Comparison of ENCODE assay signal across 19 cellular contexts in the genomic region with DNA sequence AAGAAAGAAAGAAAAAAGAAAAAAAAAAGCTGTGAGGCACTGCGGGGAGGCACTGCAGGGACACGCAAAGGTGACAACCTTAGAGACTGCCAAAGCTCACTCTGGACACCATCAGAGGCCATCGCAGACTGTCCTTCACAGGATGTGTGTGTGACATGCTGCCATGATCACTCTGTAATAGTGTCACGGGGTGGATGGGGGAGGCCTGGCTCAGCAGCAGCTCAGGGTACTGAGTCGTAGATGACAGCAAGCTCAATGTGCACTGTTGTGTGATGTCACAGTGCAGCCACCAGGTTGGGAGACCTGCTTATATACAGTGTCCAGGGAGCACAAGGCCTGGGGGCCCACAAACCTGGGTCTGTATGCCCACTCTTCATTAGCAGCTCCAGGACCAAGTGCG.
DNase-seq lines count a peak whose midpoint lies in the region; ATAC-seq, FAIRE-seq and TF ChIP-seq lines count a peak whose summit lies in the region.
"Had no signal": no experiment of that assay in that cellular context is flagged by ENCODE, and none has a peak within 500 bp of the region (broad histone marks: within the 10 kb centered on the region; RNA-seq: fewer than 3 reads in every experiment).

No MANE protein-coding gene starts in this region.

- no peak for TF ChIP-seq EP300 in HepG2 (IDR thresholded peaks at IDR 0.05; ENCODE audit: low read depth in 2 of 2, low read length in 2 of 2)
- TF ChIP-seq EP300 in HepG2 (CRISPR knock-in tag; IDR thresholded peaks at IDR 0.05; ENCODE audit: borderline replicate concordance): no peak

- no peak for TF ChIP-seq POLR2A in HepG2 (IDR thresholded peaks at IDR 0.05; ENCODE audit: insufficient read depth in 1 of 2, low read depth in 2 of 2, low read length in 2 of 2)
- TF ChIP-seq POLR2A in right lobe of liver (IDR thresholded peaks at IDR 0.05): no peak

- H2AFZ ChIP-seq in HepG2 (ENCODE audit: low read length) (no peak overlapping the region), neuronal stem cell (ENCODE audit: low read length) (no peak overlapping the region)

- H3K4me3 Mint-ChIP-seq in chondrocyte (ENCODE audit: unreplicated experiment): no peak overlapping the region
- H3K4me3 Mint-ChIP-seq: CD14-positive monocyte; CD8-positive, alpha-beta T cell had no signal

- no peak overlapping the region for H3K14ac ChIP-seq in neuronal stem cell (ENCODE audit: low read length)

- ATAC-seq in HepG2: no peak
- no peak for ATAC-seq in right lobe of liver
- ATAC-seq in Right ventricle myocardium superior (ENCODE audit: poor library complexity): peak; percentile 92
- no peak for ATAC-seq in HG03025 (IDR thresholded peaks at IDR 0.05; ENCODE audit: low FRiP score, unreplicated experiment)
- ATAC-seq: CD8-positive, alpha-beta T cell had no signal

- no peaks in the 10 kb centered on the region for H4K20me1 ChIP-seq in HepG2 (ENCODE audit: insufficient read depth, low read length)

- H3K36me3 Mint-ChIP-seq in chondrocyte (ENCODE audit: low read depth): no peaks in the 10 kb centered on the region
- H3K36me3 Mint-ChIP-seq: CD14-positive monocyte; CD8-positive, alpha-beta T cell had no signal

- BruUV-seq in HepG2 (replicated peaks; lab: Mats Ljungman, UMichigan): no TSS peak

- no peaks in the 10 kb centered on the region for H3K79me1 ChIP-seq in neuronal stem cell (ENCODE audit: low read depth, low read length)

- no peaks in the 10 kb centered on the region for H3K4me1 Mint-ChIP-seq in chondrocyte (ENCODE audit: low read depth)
- H3K4me1 Mint-ChIP-seq: CD14-positive monocyte had no signal

- H3K18ac ChIP-seq in neuronal stem cell (ENCODE audit: low read length): peak overlapping the region; percentile 49

- no peak overlapping the region for H2BK12ac ChIP-seq in neuronal stem cell (ENCODE audit: low read length)

- no peaks in the 10 kb centered on the region for H3K9me3 Mint-ChIP-seq in chondrocyte (ENCODE audit: low read depth)
- H3K9me3 Mint-ChIP-seq: CD14-positive monocyte; CD8-positive, alpha-beta T cell had no signal

- H3K36me3 ChIP-seq in HepG2 (replicated peaks in 1 of 2; ENCODE audit: control insufficient read depth in 1 of 2, insufficient read depth in 2 of 2, low read length in 2 of 2) (no peaks in the 10 kb centered on the region), right lobe of liver (no peaks in the 10 kb centered on the region), left ventricle myocardium inferior (no peaks in the 10 kb centered on the region), neuronal stem cell (replicated peaks in 1 of 2; ENCODE audit: control insufficient read depth in 2 of 2, insufficient read depth in 2 of 2, low read length in 2 of 2) (no peaks in the 10 kb centered on the region), ascending aorta (no peaks in the 10 kb centered on the region)

- H3K23ac ChIP-seq in neuronal stem cell (ENCODE audit: low read depth, low read length, poor library complexity): no peak overlapping the region

- DNase-seq in HepG2 (ENCODE audit: low spot score): no peak
- no peak for DNase-seq in right lobe of liver
- peak; percentile 60 for DNase-seq in Right ventricle myocardium superior
- peak; percentile 60 for DNase-seq in left ventricle myocardium inferior
- no peak for DNase-seq in neuronal stem cell (ENCODE audit: low spot score)
- no peak for DNase-seq in ascending aorta (ENCODE audit: low spot score in 2 of 2)
- DNase-seq in chondrocyte (ENCODE audit: low spot score): no peak
- DNase-seq: CD8-positive, alpha-beta T cell; COR-L47; DND-41; GDM1; HCEC 1CT had no signal

- H3K4ac ChIP-seq in neuronal stem cell (ENCODE audit: low read length): no peak overlapping the region

- H3K4me3 ChIP-seq in HepG2 (replicated peaks in 1 of 3; ENCODE audit: insufficient read depth in 1 of 3, low read depth in 2 of 3, low read length in 3 of 3) (no peak overlapping the region), right lobe of liver (no peak overlapping the region), left ventricle myocardium inferior (no peak overlapping the region), neuronal stem cell (ENCODE audit: low read length in 2 of 2) (no peak overlapping the region), ascending aorta (no peak overlapping the region)

- no peaks in the 10 kb centered on the region for H3K79me2 ChIP-seq in HepG2 (ENCODE audit: insufficient read depth, low read length)

- intact Hi-C loops in HepG2 (cut with micrococcal nuclease; ENCODE audit: unreplicated experiment): no loop called here
- intact Hi-C loops in right lobe of liver (cut with DNase I): no loop called here
- intact Hi-C loops in Right ventricle myocardium superior (cut with DNase I): no loop called here
- intact Hi-C loops in left ventricle myocardium inferior (cut with micrococcal nuclease): no loop called here
- intact Hi-C loops in ascending aorta (cut with DNase I): no loop called here

- H3K27ac ChIP-seq in HepG2 (ENCODE audit: extremely low read length, insufficient read depth, low read length): no peak overlapping the region
- H3K27ac ChIP-seq in right lobe of liver: no peak overlapping the region
- H3K27ac ChIP-seq in left ventricle myocardium inferior (replicated peaks): peak overlapping the region; percentile 53
- H3K27ac ChIP-seq in neuronal stem cell (replicated peaks; ENCODE audit: low read length): no peak overlapping the region
- no peak overlapping the region for H3K27ac ChIP-seq in ascending aorta
- H3K27ac ChIP-seq: 22Rv1 had no signal

- H3K4me1 ChIP-seq in HepG2 (ENCODE audit: insufficient read depth, low read length): 0 out of 2 replicates have a peak, but pooled peaks cover under 1% of the 10 kb centered on the region
- H3K4me1 ChIP-seq in right lobe of liver: no peaks in the 10 kb centered on the region
- H3K4me1 ChIP-seq in left ventricle myocardium inferior: peaks cover 43% of the 10 kb centered on the region
- H3K4me1 ChIP-seq in neuronal stem cell (ENCODE audit: control insufficient read depth in 2 of 2, insufficient read depth in 1 of 2, low read depth in 1 of 2, low read length in 2 of 2): peaks cover 15 to 24% of the 10 kb centered on the region in 2 donors
- H3K4me1 ChIP-seq in ascending aorta: no peaks in the 10 kb centered on the region

- no peak overlapping the region for H2BK120ac ChIP-seq in neuronal stem cell (ENCODE audit: low read depth, low read length)

- H4K91ac ChIP-seq in neuronal stem cell (ENCODE audit: low read depth, low read length, poor library complexity): no peak overlapping the region

- POLR2A ChIA-PET in HepG2 (lab: Yijun Ruan, JAX): no interaction called here

- no peak overlapping the region for H2BK5ac ChIP-seq in neuronal stem cell (ENCODE audit: low read length)

- H3K9me3 ChIP-seq in HepG2 (ENCODE audit: low read length) (no peaks in the 10 kb centered on the region), right lobe of liver (no peaks in the 10 kb centered on the region), left ventricle myocardium inferior (replicated peaks) (no peaks in the 10 kb centered on the region), neuronal stem cell (replicated peaks in 1 of 2; ENCODE audit: control insufficient read depth in 2 of 2, insufficient read depth in 1 of 2, low read depth in 1 of 2, low read length in 2 of 2) (no peaks in the 10 kb centered on the region), ascending aorta (no peaks in the 10 kb centered on the region)

- peaks cover 47% of the 10 kb centered on the region for H3K27me3 Mint-ChIP-seq in chondrocyte (ENCODE audit: low read depth)

- CTCF ChIA-PET in HepG2 (lab: Yijun Ruan, JAX; ENCODE audit: low intra/inter-chr PET ratio, low total read pairs): no interaction called here

- peaks cover 9 to 88% of the 10 kb centered on the region in 2 experiments for H3K27me3 ChIP-seq in HepG2 (ENCODE audit: control insufficient read depth in 1 of 2, insufficient read depth in 2 of 2, low read length in 2 of 2)
- H3K27me3 ChIP-seq in right lobe of liver: no peaks in the 10 kb centered on the region
- no peaks in the 10 kb centered on the region for H3K27me3 ChIP-seq in left ventricle myocardium inferior (ENCODE audit: low read depth)
- peaks cover 0 to 35% (median 0%) of the 10 kb centered on the region in 3 experiments for H3K27me3 ChIP-seq in neuronal stem cell (ENCODE audit: control insufficient read depth in 3 of 3, insufficient read depth in 3 of 3, low read depth in 1 of 3, low read length in 3 of 3)
- H3K27me3 ChIP-seq in ascending aorta: no peaks in the 10 kb centered on the region

- H4K8ac ChIP-seq in neuronal stem cell (ENCODE audit: low read depth, low read length): no peak overlapping the region

- H3K27ac Mint-ChIP-seq in chondrocyte (ENCODE audit: unreplicated experiment): no peak overlapping the region
- H3K27ac Mint-ChIP-seq: CD8-positive, alpha-beta T cell had no signal

- FAIRE-seq in HepG2 (lab: Jason Lieb, UNC): no peak
- FAIRE-seq: D721Med, GM12892, GM19239, HTR-8/SVneo had no signal

- in situ Hi-C loops in HepG2 (cut with HindIII; ENCODE audit: extremely low pct_ligation_motif_present, low pct_unique_long_range_greater_than_20kb): no loop called here

- H3K4me2 ChIP-seq in HepG2 (ENCODE audit: low read depth, low read length) (no peak overlapping the region), neuronal stem cell (ENCODE audit: insufficient read depth, low read length, poor library complexity, severe bottlenecking) (no peak overlapping the region)

- H3K9ac ChIP-seq in HepG2 (ENCODE audit: insufficient read depth, low read depth, low read length) (no peak overlapping the region), neuronal stem cell (ENCODE audit: low read depth, low read length, poor library complexity) (no peak overlapping the region)

- TF ChIP-seq RAD21 in HepG2 (CRISPR knock-in tag; IDR thresholded peaks at IDR 0.05): no peak

- H2BK15ac ChIP-seq in neuronal stem cell (ENCODE audit: low read length): no peak overlapping the region

- no peak for TF ChIP-seq CTCF in HepG2 (CRISPR knock-in tag; IDR thresholded peaks at IDR 0.05)
- TF ChIP-seq CTCF in right lobe of liver (IDR thresholded peaks at IDR 0.05): no peak
- no peak for TF ChIP-seq CTCF in left ventricle myocardium inferior (IDR thresholded peaks at IDR 0.05; ENCODE audit: borderline replicate concordance)
- TF ChIP-seq CTCF in ascending aorta (IDR thresholded peaks at IDR 0.05): no peak
- TF ChIP-seq CTCF in chondrocyte (IDR thresholded peaks at IDR 0.05): no peak

- 33% methylated on average over 3 of the region's 6 CpGs for WGBS in HepG2 (ENCODE audit: low lambda C conversion rate)
- WGBS in right lobe of liver (ENCODE audit: insufficient coverage, low coverage, low lambda C conversion rate, missing lambda C conversion rate): 79% methylated on average over 2 of the region's 6 CpGs
- WGBS in neuronal stem cell (ENCODE audit: extremely low coverage in 2 of 2, insufficient read length in 2 of 2, insufficient replicate concordance in 1 of 2), 2 donors: no CpG with 5 or more reads among the region's 6 CpGs

- H2AK5ac ChIP-seq in neuronal stem cell (ENCODE audit: low read depth, low read length): no peak overlapping the region

Comparison
In these comparisons a context has a peak if more than half of its experiments do, and no peak if none do; other contexts are left out.
1. DNase-seq: peak in Right ventricle myocardium superior (single experiment) and left ventricle myocardium inferior (single experiment); none in HepG2 (single experiment), right lobe of liver (0 of 3), neuronal stem cell (single experiment), ascending aorta (0 of 2) and chondrocyte (single experiment).